8 cellular contexts compared by ENCODE assay signal in the genomic region with DNA sequence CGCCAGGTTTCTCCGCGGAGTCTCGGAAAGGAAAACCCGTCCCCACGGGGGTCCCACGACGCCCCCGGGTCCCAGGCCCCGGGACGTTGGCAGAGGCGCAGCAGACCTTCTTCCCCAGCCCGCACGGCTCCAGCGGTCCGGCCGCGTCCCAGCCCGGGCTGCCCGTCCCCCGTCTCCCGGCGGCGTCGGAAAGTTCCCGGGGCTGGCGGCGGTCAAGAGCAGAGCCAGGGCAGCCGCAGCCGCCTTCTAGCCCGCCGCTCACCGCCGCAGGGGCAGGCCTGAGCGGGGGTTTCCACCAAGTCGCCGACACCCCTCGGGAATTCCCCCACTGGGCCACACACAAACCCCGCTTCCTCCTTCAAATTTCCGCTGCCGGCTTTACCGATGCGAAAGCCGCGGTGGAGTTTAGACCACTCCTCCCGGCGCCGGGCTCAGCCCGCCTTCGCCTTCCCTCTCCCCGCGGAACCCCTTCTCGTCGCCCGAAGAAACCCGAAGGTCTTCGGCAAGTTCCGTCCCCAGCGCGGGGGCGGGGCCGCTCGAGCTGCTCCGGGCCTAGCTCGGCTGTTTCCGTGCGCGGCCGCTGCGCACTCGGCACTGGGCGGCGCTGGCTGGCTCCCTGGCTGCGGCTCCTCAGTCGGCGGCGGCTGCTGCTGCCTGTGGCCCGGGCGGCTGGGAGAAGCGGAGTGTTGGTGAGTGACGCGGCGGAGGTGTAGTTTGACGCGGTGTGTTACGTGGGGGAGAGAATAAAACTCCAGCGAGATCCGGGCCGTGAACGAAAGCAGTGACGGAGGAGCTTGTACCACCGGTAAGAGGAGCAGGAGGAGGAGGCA. TPM values are rescaled to one million over a fixed set of nuclear protein-coding genes. Genes with fewer than 3 reads are reported as not detected.
DNase-seq lines count a peak whose midpoint lies in the region; ATAC-seq and TF ChIP-seq lines count a peak whose summit lies in the region.

A gene (plus strand): TSS at position 633 of the 830 bp plus-strand sequence. CDS start 25,674 bp downstream, outside the sequence.

- H3K4me3 Mint-ChIP-seq in activated naive CD4-positive, alpha-beta T cell treated with anti-CD3 and anti-CD28 coated beads for 36 hours: peak within 1 kb of the TSS; percentile 98

- no peak for TF ChIP-seq CTCF in HFF-Myc (IDR thresholded peaks at IDR 0.05; ENCODE audit: low read depth, low read length, missing control alignments)
- TF ChIP-seq CTCF in gastroesophageal sphincter (IDR thresholded peaks at IDR 0.05): peak in 2 of 4 experiments; percentile 21 to 41

- H3K4me3 ChIP-seq in HFF-Myc (replicated peaks; ENCODE audit: low read depth, low read length): peak within 1 kb of the TSS; percentile 94
- peak within 1 kb of the TSS; percentile 62 to 94 for H3K4me3 ChIP-seq in gastroesophageal sphincter

- H3K27me3 Mint-ChIP-seq in activated naive CD4-positive, alpha-beta T cell treated with anti-CD3 and anti-CD28 coated beads for 36 hours (ENCODE audit: low read depth): no peaks in the 10 kb centered on the region

- DNase-seq in GM03348 (ENCODE audit: low spot score) (peak; percentile 98), HFF-Myc (ENCODE audit: extremely low read depth, low read depth) (peak; percentile 89), NAMALWA (ENCODE audit: low spot score) (peak; percentile 98), SK-N-DZ (ENCODE audit: low spot score) (peak; percentile 93), non-pigmented ciliary epithelial cell (ENCODE audit: low read depth) (peak; percentile 91), superior temporal gyrus (ENCODE audit: extremely low spot score) (peak; percentile 97)
- peak; percentile 100 for DNase-seq in activated naive CD4-positive, alpha-beta T cell treated with anti-CD3 and anti-CD28 coated beads for 36 hours

- no peaks in the 10 kb centered on the region for H3K27me3 ChIP-seq in gastroesophageal sphincter

- peak; percentile 96 for ATAC-seq in gastroesophageal sphincter

- no peaks in the 10 kb centered on the region for H3K36me3 ChIP-seq in gastroesophageal sphincter

- no peak for TF ChIP-seq EP300 in gastroesophageal sphincter (IDR thresholded peaks at IDR 0.05)

- peaks cover 23% of the 10 kb centered on the region for H3K36me3 Mint-ChIP-seq in activated naive CD4-positive, alpha-beta T cell treated with anti-CD3 and anti-CD28 coated beads for 36 hours (ENCODE audit: low read depth)

- H3K4me1 ChIP-seq in gastroesophageal sphincter: peaks cover 2 to 49% (median 22%) of the 10 kb centered on the region in 3 donors

- H3K9me3 Mint-ChIP-seq in activated naive CD4-positive, alpha-beta T cell treated with anti-CD3 and anti-CD28 coated beads for 36 hours: no peaks in the 10 kb centered on the region

- H3K4me1 Mint-ChIP-seq in activated naive CD4-positive, alpha-beta T cell treated with anti-CD3 and anti-CD28 coated beads for 36 hours (ENCODE audit: low read depth): peaks cover 59% of the 10 kb centered on the region

- TF ChIP-seq POLR2A in gastroesophageal sphincter (IDR thresholded peaks at IDR 0.05): peak; percentile 89 to 94

- WGBS in gastroesophageal sphincter (ENCODE audit: low coverage in 1 of 2), 2 donors: 0% methylated on average over 3 to 5 of the region's 92 CpGs

- peak within 1 kb of the TSS; percentile 100 for H3K27ac Mint-ChIP-seq in activated naive CD4-positive, alpha-beta T cell treated with anti-CD3 and anti-CD28 coated beads for 36 hours

- H3K27ac ChIP-seq in gastroesophageal sphincter: peak within 1 kb of the TSS; percentile 94 to 99 (median 98)

- CTCF ChIA-PET in activated naive CD4-positive, alpha-beta T cell treated with anti-CD3 and anti-CD28 coated beads for 36 hours (lab: Charles Lee): no interaction called here

- H3K9me3 ChIP-seq in gastroesophageal sphincter: no peaks in the 10 kb centered on the region

- intact Hi-C loops in activated naive CD4-positive, alpha-beta T cell treated with anti-CD3 and anti-CD28 coated beads for 36 hours (cut with micrococcal nuclease): loop anchor here (1.0 to 5.0 kb wide), 15 partner anchors 14 to 1370 kb away; a partner anchor contains a TSS

RNA-seq across cellular contexts. Expression of the gene that starts here (rescaled TPM):
- 13.9 and 23.8 TPM in 2 replicates for polyA plus RNA-seq in SK-N-DZ (2014; cell fraction: cytosol; rRNA removed)
- polyA plus RNA-seq in SK-N-DZ (2014; cell fraction: nucleus; rRNA removed): 17.9 and 28.6 TPM in 2 replicates
- total RNA-seq in activated naive CD4-positive, alpha-beta T cell treated with anti-CD3 and anti-CD28 coated beads for 36 hours: 10 to 100 TPM; 93.7 to 97.7 TPM
- total RNA-seq in gastroesophageal sphincter: 10 to 100 TPM; 46.0 to 60.2 (median 57.5) TPM

Comparison
In these comparisons a context has a peak if more than half of its experiments do, and no peak if none do; other contexts are left out.
1. Peak in every context shown above with its lines: DNase-seq, ATAC-seq, H3K4me3 ChIP-seq and H3K27ac ChIP-seq.